15 cellular contexts compared by ENCODE assay signal in the genomic region with DNA sequence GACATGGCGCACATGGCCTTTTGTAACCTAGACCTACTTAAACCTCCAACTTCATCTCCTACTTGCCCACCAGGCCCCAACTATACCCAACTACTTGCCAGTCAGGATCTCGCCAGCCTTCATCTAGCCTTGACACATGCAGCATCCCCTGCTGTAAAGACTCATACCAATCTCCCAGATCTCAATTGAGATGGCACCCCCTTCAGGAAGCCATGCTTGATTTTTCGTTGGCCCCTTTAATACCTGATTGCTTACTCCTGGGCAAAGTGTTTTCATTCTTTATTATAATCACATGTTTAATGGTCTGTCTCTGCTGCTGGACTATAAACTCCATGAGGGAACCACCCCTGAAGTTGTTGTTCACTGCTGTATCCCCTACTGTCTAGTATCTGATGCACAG.
DNase-seq lines count a peak whose midpoint lies in the region; TF ChIP-seq lines count a peak whose summit lies in the region.
"Had no signal": no experiment of that assay in that cellular context is flagged by ENCODE, and none has a peak within 500 bp of the region (broad histone marks: within the 10 kb centered on the region; RNA-seq: fewer than 3 reads in every experiment).

No MANE protein-coding gene starts in this region.

- H3K9me3 Mint-ChIP-seq in neural progenitor cell: peaks cover 4% of the 10 kb centered on the region
- H3K9me3 Mint-ChIP-seq: H9 had no signal

- 62% methylated on average over 3 of the region's 3 CpGs for WGBS in esophagus muscularis mucosa

- TF ChIP-seq CTCF in OCI-LY3 (IDR thresholded peaks at IDR 0.05; ENCODE audit: low read depth, low read length) (peak; percentile 27; the same call in 1 of the 2 replicates), neural progenitor cell (IDR thresholded peaks at IDR 0.05) (no peak), esophagus muscularis mucosa (IDR thresholded peaks at IDR 0.05) (no peak), brain microvascular endothelial cell (IDR thresholded peaks at IDR 0.05; ENCODE audit: low read depth, low read length, missing control alignments) (no peak)

- H3K4me3 ChIP-seq in H7 (ENCODE audit: insufficient read depth, low read depth, low read length) (no peak overlapping the region), OCI-LY3 (ENCODE audit: low read length) (no peak overlapping the region), neural progenitor cell (no peak overlapping the region), esophagus muscularis mucosa (no peak overlapping the region), brain microvascular endothelial cell (ENCODE audit: low read depth, low read length) (no peak overlapping the region)

- H3K9ac ChIP-seq in OCI-LY3 (ENCODE audit: low read length): no peak overlapping the region
- H3K9ac ChIP-seq in neural progenitor cell: no peak overlapping the region

- H2AFZ ChIP-seq in OCI-LY3 (ENCODE audit: low read depth, low read length) (no peak overlapping the region), neural progenitor cell (replicated peaks) (no peak overlapping the region)

- in situ Hi-C loops in brain microvascular endothelial cell (cut with HindIII; ENCODE audit: low pct_ligation_motif_present, low sequenced_read_pairs): no loop called here

- H3K4me1 ChIP-seq in OCI-LY3 (ENCODE audit: low read length) (no peaks in the 10 kb centered on the region), neural progenitor cell (peaks cover 5% of the 10 kb centered on the region), esophagus muscularis mucosa (no peaks in the 10 kb centered on the region)

- H3K36me3 ChIP-seq in H7 (replicated peaks; ENCODE audit: control insufficient read depth, insufficient read depth, low read length) (no peaks in the 10 kb centered on the region), OCI-LY3 (replicated peaks; ENCODE audit: low read depth, low read length) (no peaks in the 10 kb centered on the region), neural progenitor cell (no peaks in the 10 kb centered on the region), esophagus muscularis mucosa (no peaks in the 10 kb centered on the region), brain microvascular endothelial cell (replicated peaks) (no peaks in the 10 kb centered on the region)

- H3K4me3 Mint-ChIP-seq in neural progenitor cell: no peak overlapping the region
- H3K4me3 Mint-ChIP-seq: CD4-positive, alpha-beta memory T cell; H9 had no signal

- intact Hi-C loops in esophagus muscularis mucosa (cut with DNase I): no loop called here

- H3K27ac ChIP-seq in OCI-LY3 (ENCODE audit: low read length): no peak overlapping the region
- no peak overlapping the region for H3K27ac ChIP-seq in neural progenitor cell
- no peak overlapping the region for H3K27ac ChIP-seq in esophagus muscularis mucosa (replicated peaks in 1 of 4)
- no peak overlapping the region for H3K27ac ChIP-seq in brain microvascular endothelial cell

- H3K27me3 ChIP-seq in H7 (ENCODE audit: control insufficient read depth, insufficient read depth, low read length): no peaks in the 10 kb centered on the region
- no peaks in the 10 kb centered on the region for H3K27me3 ChIP-seq in OCI-LY3 (ENCODE audit: low read depth, low read length)
- H3K27me3 ChIP-seq in neural progenitor cell: no peaks in the 10 kb centered on the region
- H3K27me3 ChIP-seq in esophagus muscularis mucosa: no peaks in the 10 kb centered on the region
- H3K27me3 ChIP-seq in brain microvascular endothelial cell (replicated peaks): no peaks in the 10 kb centered on the region

- no peak for TF ChIP-seq POLR2A in esophagus muscularis mucosa (IDR thresholded peaks at IDR 0.05; ENCODE audit: low read depth)

- no peak for TF ChIP-seq EP300 in esophagus muscularis mucosa (IDR thresholded peaks at IDR 0.05)

- no peaks in the 10 kb centered on the region for H3K9me3 ChIP-seq in OCI-LY3 (ENCODE audit: insufficient read depth, low read length)
- no peaks in the 10 kb centered on the region for H3K9me3 ChIP-seq in neural progenitor cell (ENCODE audit: low read depth)
- H3K9me3 ChIP-seq in esophagus muscularis mucosa: no peaks in the 10 kb centered on the region

- DNase-seq in H7: peak; percentile 42
- no peak for DNase-seq in neural progenitor cell (ENCODE audit: low spot score)
- no peak for DNase-seq in esophagus muscularis mucosa (ENCODE audit: extremely low spot score)
- DNase-seq in NCI-H2227 treated with DMSO at 0.1 percent for 48 hours (lab: John Stamatoyannopoulos, UW): no peak
- no peak for DNase-seq in brain microvascular endothelial cell
- DNase-seq: C1 segment of cervical spinal cord; Calu3; CD4-positive, alpha-beta memory T cell; COR-L47; DMS53; DMS79 treated with DMSO at 0.1 percent for 48 hours; GF-D8; GOT3; H9 had no signal

- H3F3A ChIP-seq in neural progenitor cell (ENCODE audit: low read depth): no peaks in the 10 kb centered on the region

- peak overlapping the region; percentile 3 for H3K27ac Mint-ChIP-seq in neural progenitor cell
- H3K27ac Mint-ChIP-seq: CD4-positive, alpha-beta memory T cell had no signal

- peaks cover 7% of the 10 kb centered on the region for H3K4me1 Mint-ChIP-seq in neural progenitor cell
- H3K4me1 Mint-ChIP-seq: CD4-positive, alpha-beta memory T cell had no signal

- no peaks in the 10 kb centered on the region for H3K79me2 ChIP-seq in OCI-LY3 (ENCODE audit: low read length)
- H3K79me2 ChIP-seq in neural progenitor cell (ENCODE audit: low read depth): no peaks in the 10 kb centered on the region

- H4K20me1 ChIP-seq in OCI-LY3 (ENCODE audit: insufficient read depth, low read length) (no peaks in the 10 kb centered on the region), neural progenitor cell (ENCODE audit: low read depth) (no peaks in the 10 kb centered on the region)

- no peak overlapping the region for H3K4me2 ChIP-seq in OCI-LY3 (ENCODE audit: low read length)
- H3K4me2 ChIP-seq in neural progenitor cell: no peak overlapping the region

- no peaks in the 10 kb centered on the region for H3K27me3 Mint-ChIP-seq in neural progenitor cell (ENCODE audit: insufficient read depth, low read depth)
- H3K27me3 Mint-ChIP-seq: CD4-positive, alpha-beta memory T cell had no signal

- H3K36me3 Mint-ChIP-seq in neural progenitor cell: peaks cover 1% of the 10 kb centered on the region
- H3K36me3 Mint-ChIP-seq: CD4-positive, alpha-beta memory T cell had no signal
